ENCODE assay signal across 8 cellular contexts in the genomic region with DNA sequence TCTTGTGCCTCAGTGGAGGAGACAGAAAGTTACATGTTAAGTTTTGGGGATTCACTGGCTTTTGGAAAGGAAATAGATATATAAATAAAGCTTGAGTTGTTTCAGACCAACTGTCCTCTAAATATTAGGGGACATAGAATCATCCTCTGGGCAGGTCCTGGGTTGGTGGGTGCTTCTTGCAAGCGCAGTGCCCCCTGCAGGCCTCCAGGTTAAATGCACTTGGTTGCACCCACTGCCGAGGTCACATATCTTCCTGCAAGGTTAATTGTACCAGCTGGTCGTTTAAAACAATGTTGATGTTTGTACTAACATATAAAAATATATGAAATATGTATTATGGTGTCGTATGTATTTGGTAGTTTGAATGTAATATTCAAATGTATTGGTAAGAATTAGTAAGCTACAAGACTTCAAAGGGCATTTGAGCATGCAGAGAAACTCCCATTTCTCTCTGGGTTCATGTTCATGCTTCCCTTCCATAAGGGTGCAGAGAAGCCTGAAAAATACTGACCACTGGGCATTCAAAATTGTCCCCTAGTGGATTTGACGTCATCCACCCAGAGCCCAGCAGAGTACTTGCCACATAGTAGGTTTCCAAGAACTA.
DNase-seq lines count a peak whose midpoint lies in the region; ATAC-seq and TF ChIP-seq lines count a peak whose summit lies in the region.

No MANE protein-coding gene starts in this region.

- TF ChIP-seq CTCF in vagina (IDR thresholded peaks at IDR 0.05) = peak in 1 of 3 experiments; percentile 24

- H3K27me3 Mint-ChIP-seq in activated naive CD8-positive, alpha-beta T cell treated with anti-CD3 and anti-CD28 coated beads for 36 hours = no peaks in the 10 kb centered on the region

- H3K27ac Mint-ChIP-seq in activated naive CD8-positive, alpha-beta T cell treated with anti-CD3 and anti-CD28 coated beads for 36 hours = no peak overlapping the region

- H3K9me3 ChIP-seq in MG63 (0 out of 2 replicates have a peak, but pooled peaks cover under 1% of the 10 kb centered on the region), vagina (no peaks in the 10 kb centered on the region)

- H3K36me3 Mint-ChIP-seq in activated naive CD8-positive, alpha-beta T cell treated with anti-CD3 and anti-CD28 coated beads for 36 hours = no peaks in the 10 kb centered on the region

- H3K36me3 ChIP-seq in MG63 (no peaks in the 10 kb centered on the region; the same call in 1 of the 2 replicates), vagina (no peaks in the 10 kb centered on the region)

- no peaks in the 10 kb centered on the region for H3K4me1 Mint-ChIP-seq in activated naive CD8-positive, alpha-beta T cell treated with anti-CD3 and anti-CD28 coated beads for 36 hours

- no peak overlapping the region for H3K4me3 Mint-ChIP-seq in activated naive CD8-positive, alpha-beta T cell treated with anti-CD3 and anti-CD28 coated beads for 36 hours

- H3K4me3 ChIP-seq in MG63 (no peak overlapping the region), vagina (no peak overlapping the region)

- H3K4me1 ChIP-seq in vagina = peaks cover 12% of the 10 kb centered on the region

- H3K27me3 ChIP-seq in MG63 = no peaks in the 10 kb centered on the region
- H3K27me3 ChIP-seq in vagina = no peaks in the 10 kb centered on the region

- ATAC-seq in HG02885 (IDR thresholded peaks at IDR 0.05; ENCODE audit: poor library complexity, unreplicated experiment) = no peak

- intact Hi-C loops in vagina (cut with DNase I) = no loop called here

- no peaks in the 10 kb centered on the region for H3K9me3 Mint-ChIP-seq in activated naive CD8-positive, alpha-beta T cell treated with anti-CD3 and anti-CD28 coated beads for 36 hours

- peak; percentile 2 for DNase-seq in stimulated activated CD4-positive, alpha-beta T cell treated with anti-CD3 and anti-CD28 coated beads, Interleukin-12 subunit alpha, Interleukin-12 subunit beta, amount 100 ng/mL, for 4 hours
- DNase-seq in stimulated activated CD4-positive, alpha-beta T cell treated with anti-CD3 and anti-CD28 coated beads, Interleukin-4, amount 100 ng/mL, for 24 hours = no peak
- DNase-seq in MG63 = peak; percentile 19
- peak; percentile 14 for DNase-seq in activated naive CD8-positive, alpha-beta T cell treated with anti-CD3 and anti-CD28 coated beads for 36 hours
- DNase-seq in iPS-NIHi7 (ENCODE audit: extremely low spot score) = peak; percentile 82
- DNase-seq in stimulated activated CD8-positive, alpha-beta memory T cell treated with anti-CD3 and anti-CD28 coated beads, Interleukin-15, amount 100 ng/mL, for 48 hours (ENCODE audit: low read depth in 2 of 2) = peak; percentile 15 to 18
- DNase-seq in vagina (ENCODE audit: extremely low spot score in 2 of 2) = no peak

- TF ChIP-seq POLR2A in vagina (IDR thresholded peaks at IDR 0.05) = no peak

- H3K27ac ChIP-seq in vagina = no peak overlapping the region

Comparison
In these comparisons a context has a peak if more than half of its experiments do, and no peak if none do; other contexts are left out.
1. DNase-seq: peak in stimulated activated CD4-positive, alpha-beta T cell treated with anti-CD3 and anti-CD28 coated beads, Interleukin-12 subunit alpha, Interleukin-12 subunit beta, amount 100 ng/mL, for 4 hours (single experiment), MG63 (single experiment), activated naive CD8-positive, alpha-beta T cell treated with anti-CD3 and anti-CD28 coated beads for 36 hours (single experiment), iPS-NIHi7 (single experiment) and stimulated activated CD8-positive, alpha-beta memory T cell treated with anti-CD3 and anti-CD28 coated beads, Interleukin-15, amount 100 ng/mL, for 48 hours (2 of 2); none in stimulated activated CD4-positive, alpha-beta T cell treated with anti-CD3 and anti-CD28 coated beads, Interleukin-4, amount 100 ng/mL, for 24 hours (single experiment) and vagina (0 of 2).